Comparison of ENCODE assay signal across 19 cellular contexts in the genomic region with DNA sequence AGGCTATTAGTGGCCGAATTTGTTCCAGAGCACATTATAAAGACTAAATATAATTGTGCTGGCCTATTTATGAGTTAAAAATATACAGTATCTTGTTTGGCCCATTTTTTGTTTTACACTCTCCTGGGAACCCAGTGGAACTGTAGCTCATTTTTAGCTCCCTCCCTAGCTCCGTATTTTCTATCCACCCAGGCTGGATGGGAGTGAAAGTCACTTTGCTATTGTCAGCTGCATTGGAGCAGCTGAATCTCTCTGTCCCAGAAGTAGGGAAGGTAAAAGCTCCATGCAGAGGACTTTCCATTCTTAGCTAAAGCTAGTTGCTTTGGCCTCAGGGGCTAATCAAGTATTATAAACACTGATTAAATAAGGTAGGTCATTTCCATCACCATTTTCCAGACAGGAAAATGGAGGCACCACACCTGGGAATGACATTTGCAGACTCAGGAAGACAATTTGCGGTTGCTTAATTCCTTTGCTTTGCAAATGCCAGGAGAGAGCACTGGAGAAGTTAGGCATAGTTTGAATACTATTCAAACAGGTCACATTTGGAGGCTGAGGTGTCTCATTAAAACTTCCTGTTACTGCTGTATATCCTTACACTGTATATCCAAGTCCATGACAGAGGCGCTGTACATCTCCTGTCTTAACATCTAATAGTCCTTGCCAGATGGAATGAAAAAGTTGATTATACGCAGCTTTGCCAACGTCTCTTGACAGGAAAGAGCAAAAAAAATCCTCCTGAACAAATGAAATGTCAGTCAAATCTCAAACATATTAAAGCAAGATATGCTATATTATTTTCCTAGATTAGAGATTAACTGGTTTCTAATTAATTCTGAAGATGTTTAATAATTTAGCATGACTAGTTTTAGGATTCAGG.
A peak's percentile ranks its signal among the peaks of the same experiment; 100 is the strongest.
DNase-seq lines count a peak whose midpoint lies in the region; ATAC-seq, FAIRE-seq and TF ChIP-seq lines count a peak whose summit lies in the region.
"Had no signal": no experiment of that assay in that cellular context is flagged by ENCODE, and none has a peak within 500 bp of the region (broad histone marks: within the 10 kb centered on the region; RNA-seq: fewer than 3 reads in every experiment).

No MANE protein-coding gene starts in this region.

- H3K18ac ChIP-seq in H1 (ENCODE audit: extremely low read depth, low read length): peak overlapping the region; percentile 78

- no peaks in the 10 kb centered on the region for H3F3A ChIP-seq in PC-3 (ENCODE audit: low read length, unreplicated experiment)

- H3K23ac ChIP-seq in H1 (ENCODE audit: insufficient read length): no peak overlapping the region

- H3K9ac ChIP-seq in H1 (replicated peaks in 1 of 4; ENCODE audit: extremely low read depth in 1 of 4, low read depth in 3 of 4, low read length in 3 of 4) (no peak overlapping the region), PC-3 (ENCODE audit: low read length) (no peak overlapping the region)
- H3K9ac ChIP-seq: GM23248 had no signal

- H2AFZ ChIP-seq in H1 (ENCODE audit: low read length) (peak overlapping the region; percentile 60), PC-3 (ENCODE audit: low read length) (no peak overlapping the region)
- H2AFZ ChIP-seq: GM23248 had no signal

- WGBS in H1 (ENCODE audit: extremely low coverage in 1 of 2, insufficient coverage in 1 of 2, insufficient read length in 1 of 2, insufficient replicate concordance in 2 of 2, low coverage in 1 of 2, low lambda C conversion rate in 2 of 2, missing lambda C conversion rate in 1 of 2), 2 experiments: 68% methylated on average over 6 of the region's 6 CpGs; no CpG with 5 or more reads in 1 of the 2 experiments

- H2BK15ac ChIP-seq in H1 (ENCODE audit: low read length): no peak overlapping the region

- ATAC-seq in PC-3 (no peak), GM18873 (IDR thresholded peaks at IDR 0.05; ENCODE audit: low FRiP score, unreplicated experiment) (no peak)
- ATAC-seq: Panc1 had no signal

- H3K36me3 ChIP-seq in H1 (ENCODE audit: control insufficient read depth in 2 of 4, insufficient read depth in 4 of 4, low read length in 3 of 4) (no peaks in the 10 kb centered on the region), PC-3 (ENCODE audit: low read depth, low read length) (no peaks in the 10 kb centered on the region), right atrium auricular region (no peaks in the 10 kb centered on the region)
- H3K36me3 ChIP-seq: SJSA1 had no signal

- H2BK12ac ChIP-seq in H1 (ENCODE audit: low read depth, low read length): no peak overlapping the region

- H3K4me2 ChIP-seq in H1 (ENCODE audit: insufficient read depth in 1 of 2, low read depth in 2 of 2, low read length in 2 of 2) (peak overlapping the region; percentile 43 to 60), PC-3 (ENCODE audit: low read length) (no peak overlapping the region)

- H3K27me3 ChIP-seq in H1 (replicated peaks in 1 of 4; ENCODE audit: control insufficient read depth in 3 of 4, extremely low read depth in 1 of 4, insufficient read depth in 3 of 4, low read length in 3 of 4) (peaks cover 0 to 1% (median 0%) of the 10 kb centered on the region in 4 experiments; a peak in 1 of 7 replicates), PC-3 (ENCODE audit: low read length) (0 out of 2 replicates have a peak, but pooled peaks cover 8% of the 10 kb centered on the region), right atrium auricular region (no peaks in the 10 kb centered on the region)
- H3K27me3 ChIP-seq: SJSA1 had no signal

- no peak overlapping the region for H2AK5ac ChIP-seq in H1 (ENCODE audit: low read depth, low read length)

- TF ChIP-seq CTCF in H1 (IDR thresholded peaks at IDR 0.05; ENCODE audit: control extremely low read depth in 1 of 3, insufficient read depth in 1 of 3, low read depth in 1 of 3, low read length in 3 of 3) (no peak), PC-3 (conservative IDR thresholded peaks at IDR 0.05; ENCODE audit: low read depth, low read length) (no peak), right atrium auricular region (IDR thresholded peaks at IDR 0.05) (no peak)

- H4K20me1 ChIP-seq in H1 (replicated peaks in 1 of 2; ENCODE audit: control insufficient read depth in 1 of 2, insufficient read depth in 2 of 2, low read length in 2 of 2) (no peaks in the 10 kb centered on the region), PC-3 (ENCODE audit: low read length) (no peaks in the 10 kb centered on the region)

- DNase-seq in NCI-H1105 treated with DMSO at 0.1 percent for 48 hours (lab: John Stamatoyannopoulos, UW) (peak; percentile 82), NCI-H1105 (lab: John Stamatoyannopoulos, UW) (no peak), H1 (ENCODE audit: low read depth in 1 of 2, low spot score in 2 of 2) (peak in 1 of 2 experiments; percentile 39), iPS-NIHi7 (ENCODE audit: extremely low spot score) (peak; percentile 29), urothelium cell line (ENCODE audit: low spot score) (peak; percentile 6), PC-3 (no peak), right atrium auricular region (ENCODE audit: low spot score) (no peak)
- DNase-seq: DMS 273 treated with DMSO at 0.1 percent for 48 hours, DND-41, GM23248, Kasumi-1, NCI-H187 treated with DMSO at 0.1 percent for 48 hours, NCI-H226, NCI-H524 treated with DMSO at 0.1 percent for 48 hours had no signal

- POLR2A ChIA-PET in H1 (lab: Charles Lee; ENCODE audit: partially characterized antibody) (interaction anchor here (0.7 kb wide), 1 partner anchor 772 kb away, joined by 5 read pairs; no protein-coding TSS in a partner anchor), PC-3 (lab: Charles Lee; ENCODE audit: unreplicated experiment) (no interaction called here)

- H3K4me1 ChIP-seq in H1 (replicated peaks in 1 of 4; ENCODE audit: control insufficient read depth in 3 of 4, insufficient read depth in 4 of 4, low read length in 3 of 4) (peaks cover 0 to 9% (median 4%) of the 10 kb centered on the region in 4 experiments; a peak in 2 of 7 replicates), PC-3 (ENCODE audit: insufficient read depth, low read length) (no peaks in the 10 kb centered on the region), right atrium auricular region (no peaks in the 10 kb centered on the region)
- H3K4me1 ChIP-seq: SJSA1 had no signal

- H4K8ac ChIP-seq in H1 (ENCODE audit: extremely low read depth, insufficient read depth, low read length): no peak overlapping the region

- intact Hi-C loops in PC-3 (cut with micrococcal nuclease): no loop called here

- CTCF ChIA-PET in H1 (lab: Charles Lee; ENCODE audit: partially characterized antibody): interaction anchor here (0.6 to 1.4 kb wide), 5 partner anchors 30 to 602 kb away, joined by 3 to 4 read pairs (median 4); no protein-coding TSS in a partner anchor
- CTCF ChIA-PET in PC-3 (lab: Charles Lee): no interaction called here

- FAIRE-seq in H1 (lab: Jason Lieb, UNC): no peak
- no peak for FAIRE-seq in urothelium cell line (lab: Jason Lieb, UNC)
- FAIRE-seq: G401.6 had no signal

- H3K27ac ChIP-seq in H1 (ENCODE audit: low read depth, low read length) (no peak overlapping the region), PC-3 (ENCODE audit: low read length) (no peak overlapping the region), right atrium auricular region (no peak overlapping the region)
- H3K27ac ChIP-seq: 22Rv1, GM23248, SJSA1 had no signal

- no peaks in the 10 kb centered on the region for H3K79me1 ChIP-seq in H1 (ENCODE audit: low read depth, low read length)

- peak overlapping the region; percentile 15; the same call in 1 of the 2 replicates for H2BK5ac ChIP-seq in H1 (ENCODE audit: low read depth, low read length)

- no peak overlapping the region for H3K14ac ChIP-seq in H1 (ENCODE audit: insufficient read length)

- BruUV-seq in PC-3 (replicated peaks; lab: Mats Ljungman, UMichigan): no TSS peak

- no peaks in the 10 kb centered on the region for H3K23me2 ChIP-seq in H1 (ENCODE audit: low read depth, low read length)

- H2BK120ac ChIP-seq in H1 (replicated peaks; ENCODE audit: low read depth, low read length): peak overlapping the region; percentile 38

- H2BK20ac ChIP-seq in H1 (ENCODE audit: low read length): 0 out of 2 replicates have a peak overlapping the region, but pooled peaks have one; percentile 35

- 0 out of 2 replicates have a peak, but pooled peaks cover 3% of the 10 kb centered on the region for H3K9me2 ChIP-seq in PC-3 (replicated peaks; ENCODE audit: low read length)

- no peak overlapping the region; a peak in 1 of 8 replicates for H3K4me3 ChIP-seq in H1 (ENCODE audit: extremely low read depth in 1 of 4, insufficient read depth in 2 of 4, low read depth in 3 of 4, low read length in 4 of 4)
- no peak overlapping the region for H3K4me3 ChIP-seq in PC-3 (ENCODE audit: low read length)
- no peak overlapping the region for H3K4me3 ChIP-seq in right atrium auricular region
- H3K4me3 ChIP-seq: GM23248, SJSA1 had no signal

- H3K79me2 ChIP-seq in H1 (ENCODE audit: control insufficient read depth in 1 of 2, insufficient read depth in 2 of 2, low read length in 2 of 2) (no peaks in the 10 kb centered on the region), PC-3 (ENCODE audit: low read length) (no peaks in the 10 kb centered on the region)

- H3K56ac ChIP-seq in H1 (replicated peaks; ENCODE audit: insufficient read length, low read depth, low read length): no peak overlapping the region

- no peaks in the 10 kb centered on the region for H3K9me3 ChIP-seq in H1 (ENCODE audit: insufficient read depth in 2 of 2, low read depth in 1 of 2, low read length in 1 of 2)
- H3K9me3 ChIP-seq in PC-3 (ENCODE audit: low read length): no peaks in the 10 kb centered on the region
- no peaks in the 10 kb centered on the region for H3K9me3 ChIP-seq in right atrium auricular region
- H3K9me3 ChIP-seq: SJSA1 had no signal

- TF ChIP-seq EP300 in H1 (IDR thresholded peaks at IDR 0.05; ENCODE audit: borderline replicate concordance in 1 of 2, low read depth in 2 of 2, low read length in 2 of 2): no peak

- H4K5ac ChIP-seq in H1 (ENCODE audit: insufficient read length, low read depth, low read length): peak overlapping the region; percentile 58

- TF ChIP-seq RAD21 in H1 (IDR thresholded peaks at IDR 0.05 in 1 of 2, conservative IDR thresholded peaks at IDR 0.05 in 1 of 2; ENCODE audit: low read depth in 2 of 2, low read length in 2 of 2): no peak

- H4K91ac ChIP-seq in H1 (replicated peaks; ENCODE audit: insufficient read length, low read length): no peak overlapping the region

- no peak for TF ChIP-seq POLR2A in H1 (IDR thresholded peaks at IDR 0.05; ENCODE audit: control extremely low read depth in 1 of 2, low read depth in 2 of 2, low read length in 2 of 2)

- no peak overlapping the region for H3K4ac ChIP-seq in H1 (replicated peaks; ENCODE audit: insufficient read length, low read depth, low read length)

TF ChIP-seq in H1, 55 proteins besides CTCF, POLR2A, EP300 and RAD21:
- TF ChIP-seq TEAD4 (IDR thresholded peaks at IDR 0.05; ENCODE audit: low read depth, low read length): peak; percentile 49; the same call in 1 of the 2 replicates
- no peak for TF ChIP-seq SP4 (IDR thresholded peaks at IDR 0.05; ENCODE audit: low read length)
- peak; percentile 78 for TF ChIP-seq CEBPB (IDR thresholded peaks at IDR 0.05; ENCODE audit: low read depth, low read length)

Comparison
In these comparisons a context has a peak if more than half of its experiments do, and no peak if none do; other contexts are left out.
1. DNase-seq: peak in NCI-H1105 treated with DMSO at 0.1 percent for 48 hours (single experiment), iPS-NIHi7 (single experiment) and urothelium cell line (single experiment); none in NCI-H1105 (single experiment), PC-3 (single experiment) and right atrium auricular region (single experiment).